ENCODE assay signal across 9 cellular contexts in the genomic region with DNA sequence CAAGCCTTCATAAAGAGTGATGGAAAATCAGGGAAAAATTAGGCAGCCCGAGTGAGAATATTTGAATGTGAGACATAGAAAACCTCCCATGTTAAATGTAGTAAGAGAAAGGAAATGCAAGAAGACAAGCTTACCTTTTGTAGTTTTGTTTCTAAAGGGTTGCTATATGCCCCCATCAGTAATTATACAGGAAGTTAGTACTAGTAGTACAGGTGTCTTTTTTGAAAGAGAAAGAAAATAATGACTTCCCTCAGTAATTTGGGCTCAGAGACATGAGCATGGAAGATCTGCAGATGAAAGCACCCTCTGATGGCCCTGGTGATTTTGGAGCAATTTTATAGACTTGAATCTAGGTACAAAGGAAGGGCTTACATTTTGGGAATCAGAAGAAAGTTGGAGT.
DNase-seq lines count a peak whose midpoint lies in the region; ATAC-seq lines count a peak whose summit lies in the region.
"Had no signal": no experiment of that assay in that cellular context is flagged by ENCODE, and none has a peak within 500 bp of the region (broad histone marks: within the 10 kb centered on the region; RNA-seq: fewer than 3 reads in every experiment).

No MANE protein-coding gene starts in this region.

- no peaks in the 10 kb centered on the region for H3K27me3 Mint-ChIP-seq in naive B cell

- DNase-seq in naive B cell (peak; percentile 39), OCI-M2 (lab: John Stamatoyannopoulos, UW; ENCODE audit: unreplicated experiment) (no peak), NCI-H510A treated with DMSO at 0.1 percent for 48 hours (lab: John Stamatoyannopoulos, UW) (no peak)
- DNase-seq: activated CD8-positive, alpha-beta memory T cell treated with anti-CD3 and anti-CD28 coated beads for 24 hours; DMS53 had no signal

- H3K27ac Mint-ChIP-seq in naive B cell, result peak overlapping the region; percentile 68 to 95 (median 83)

- ATAC-seq in GM18907 (IDR thresholded peaks at IDR 0.05; ENCODE audit: unreplicated experiment) (peak; percentile 71), GM21723 (IDR thresholded peaks at IDR 0.05; ENCODE audit: unreplicated experiment) (peak; percentile 95), HG03196 (IDR thresholded peaks at IDR 0.05; ENCODE audit: unreplicated experiment) (peak; percentile 91), naive B cell (ENCODE audit: low read depth in 2 of 2) (peak; percentile 72 to 97)
- ATAC-seq in activated CD4-positive, CD25-positive, alpha-beta regulatory T cell treated with anti-CD3 and anti-CD28 coated beads, Interleukin-2, amount 50 U/mL, for 24 hours, result no peak

- peak overlapping the region in 6 of 8 donors; percentile 24 to 79 (median 42) for H3K4me3 Mint-ChIP-seq in naive B cell

- H3K4me1 Mint-ChIP-seq in naive B cell, result peaks cover 41 to 70% (median 52%) of the 10 kb centered on the region in 3 donors

- H3K36me3 Mint-ChIP-seq in naive B cell, result peaks cover 36 to 44% of the 10 kb centered on the region in 2 donors

- H3K9me3 Mint-ChIP-seq in naive B cell, result peaks cover 0 to 4% (median 0%) of the 10 kb centered on the region in 7 donors

Comparison
In these comparisons a context has a peak if more than half of its experiments do, and no peak if none do; other contexts are left out.
1. ATAC-seq: peak in GM18907 (single experiment), GM21723 (single experiment), HG03196 (single experiment) and naive B cell (2 of 2); none in activated CD4-positive, CD25-positive, alpha-beta regulatory T cell treated with anti-CD3 and anti-CD28 coated beads, Interleukin-2, amount 50 U/mL, for 24 hours (0 of 2).